ENCODE assay signal across 20 cellular contexts in the genomic region with DNA sequence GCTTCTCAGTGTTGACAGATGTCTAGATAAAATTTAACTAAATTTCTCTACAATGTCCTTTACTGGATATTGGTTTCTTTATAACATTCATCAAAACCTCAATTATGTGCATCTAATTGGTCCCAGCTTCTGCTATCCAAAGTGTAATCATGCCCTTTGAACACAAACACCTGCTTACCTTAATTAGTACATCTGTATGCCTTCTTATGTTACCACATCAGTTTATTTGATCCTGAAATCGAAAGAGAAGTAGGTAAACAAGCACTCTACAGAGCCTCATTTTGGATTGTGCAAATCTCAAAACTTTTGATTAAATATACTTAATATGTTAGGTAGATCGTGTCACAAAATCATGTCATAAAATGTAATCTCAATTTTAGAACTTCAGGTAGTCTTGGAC. TPM values are rescaled to one million over a fixed set of nuclear protein-coding genes. Genes with fewer than 3 reads are reported as not detected.
DNase-seq lines count a peak whose midpoint lies in the region; ATAC-seq and TF ChIP-seq lines count a peak whose summit lies in the region.
"Had no signal": no experiment of that assay in that cellular context is flagged by ENCODE, and none has a peak within 500 bp of the region (broad histone marks: within the 10 kb centered on the region; RNA-seq: fewer than 3 reads in every experiment).

No MANE protein-coding gene starts in this region.

- H3K9me3 ChIP-seq in body of pancreas, result no peaks in the 10 kb centered on the region
- H3K9me3 ChIP-seq: adrenal gland, Caco-2, HAP-1, right atrium auricular region had no signal

- peak; percentile 76 for ATAC-seq in left lobe of liver
- no peak for ATAC-seq in body of pancreas
- no peak for ATAC-seq in GM18909 (IDR thresholded peaks at IDR 0.05; ENCODE audit: poor library complexity, unreplicated experiment)
- ATAC-seq: Right ventricle myocardium inferior had no signal

- H3K27me3 ChIP-seq in body of pancreas, result no peaks in the 10 kb centered on the region
- H3K27me3 ChIP-seq: adrenal gland, right atrium auricular region had no signal

- H3K36me3 ChIP-seq in body of pancreas (replicated peaks in 1 of 2; ENCODE audit: insufficient read depth in 1 of 2, low read depth in 2 of 2), result no peaks in the 10 kb centered on the region
- H3K36me3 ChIP-seq: adrenal gland, HAP-1, right atrium auricular region had no signal

- no peak overlapping the region for H3K4me3 ChIP-seq in body of pancreas
- H3K4me3 ChIP-seq: adrenal gland, HAP-1, right atrium auricular region had no signal

- TF ChIP-seq CTCF in body of pancreas (IDR thresholded peaks at IDR 0.05), result no peak

- H3K4me1 ChIP-seq in body of pancreas, result peaks cover 4% of the 10 kb centered on the region
- H3K4me1 ChIP-seq: Caco-2, HAP-1, right atrium auricular region had no signal

- intact Hi-C loops in body of pancreas (cut with DNase I), result no loop called here

- no peak overlapping the region for H3K27ac ChIP-seq in body of pancreas
- H3K27ac ChIP-seq: adrenal gland, right atrium auricular region had no signal

- no peak for TF ChIP-seq POLR2A in body of pancreas (IDR thresholded peaks at IDR 0.05)

- WGBS in body of pancreas, 2 donors, result 29 to 34% methylated on average over 2 of the region's 2 CpGs

- peak; percentile 32 for DNase-seq in DMS53 (lab: John Stamatoyannopoulos, UW)
- DNase-seq in NCI-H1436 (lab: John Stamatoyannopoulos, UW), result peak; percentile 54
- DNase-seq in NCI-H524 treated with DMSO at 0.1 percent for 48 hours (lab: John Stamatoyannopoulos, UW), result peak; percentile 13
- no peak for DNase-seq in left lobe of liver (ENCODE audit: low spot score)
- no peak for DNase-seq in SW 1271 (lab: John Stamatoyannopoulos, UW)
- DNase-seq in body of pancreas, result no peak
- DNase-seq: activated CD4-positive, alpha-beta T cell treated with anti-CD3 and anti-CD28 coated beads for 4 hours; adrenal gland; Caco-2; dermis blood vessel endothelial cell; EL; mammary epithelial cell; NCI-H1694; NCI-H510A; OCI-M1; substantia nigra had no signal

RNA-seq across cellular contexts. Expression of gene TAB2, which starts 36.5 kb away (rescaled TPM):
- total RNA-seq in left lobe of liver (26.9 TPM), body of pancreas (10 to 100 TPM; 25.7 to 26.2 TPM)

RNA-seq across cellular contexts. Expression of gene SUMO4, which starts 46.1 kb away (rescaled TPM):
- 1.1 TPM for total RNA-seq in left lobe of liver
- 1 to 10 TPM in 1 of 2 donors, not detected in 1; 1.3 TPM for total RNA-seq in body of pancreas
- total RNA-seq: Right ventricle myocardium inferior had no signal

Comparison
In these comparisons a context has a peak if more than half of its experiments do, and no peak if none do; other contexts are left out.
1. DNase-seq: peak in DMS53 (single experiment), NCI-H1436 (single experiment) and NCI-H524 treated with DMSO at 0.1 percent for 48 hours (single experiment); none in left lobe of liver (single experiment), SW 1271 (0 of 2) and body of pancreas (0 of 4).